ENCODE assay signal across 8 cellular contexts in genomic region chr10:97914837-97915211, GRCh38.
DNase-seq lines count a peak whose midpoint lies in the region; ATAC-seq and TF ChIP-seq lines count a peak whose summit lies in the region.

No MANE protein-coding gene starts in this region.

- no peak overlapping the region for H3K4me3 Mint-ChIP-seq in activated CD4-positive, alpha-beta memory T cell treated with anti-CD3 and anti-CD28 coated beads for 36 hours

- peaks cover 8% of the 10 kb centered on the region for H3K27me3 ChIP-seq in lower lobe of right lung (ENCODE audit: low read depth)

- peaks cover 16% of the 10 kb centered on the region for H3K4me1 ChIP-seq in lower lobe of right lung

- no peak overlapping the region for H3K27ac ChIP-seq in lower lobe of right lung

- ATAC-seq in HG03066 (IDR thresholded peaks at IDR 0.05; ENCODE audit: low read depth, unreplicated experiment) = peak; percentile 66
- ATAC-seq in lower lobe of right lung = peak; percentile 89 to 91
- ATAC-seq in GM19455 (IDR thresholded peaks at IDR 0.05; ENCODE audit: unreplicated experiment) = no peak

- POLR2A ChIA-PET in activated CD4-positive, alpha-beta memory T cell treated with anti-CD3 and anti-CD28 coated beads for 36 hours (lab: Charles Lee) = no interaction called here

- H3K4me3 ChIP-seq in GM12864 (ENCODE audit: low read depth, low read length) = no peak overlapping the region
- H3K4me3 ChIP-seq in lower lobe of right lung = no peak overlapping the region

- H3K36me3 Mint-ChIP-seq in activated CD4-positive, alpha-beta memory T cell treated with anti-CD3 and anti-CD28 coated beads for 36 hours = no peaks in the 10 kb centered on the region

- intact Hi-C loops in activated CD4-positive, alpha-beta memory T cell treated with anti-CD3 and anti-CD28 coated beads for 36 hours (cut with micrococcal nuclease) = loop anchor here (1.0 to 5.0 kb wide), 3 partner anchors 112 to 130 kb away; no protein-coding TSS in a partner anchor
- intact Hi-C loops in lower lobe of right lung (cut with DNase I) = no loop called here

- H3K27me3 Mint-ChIP-seq in activated CD4-positive, alpha-beta memory T cell treated with anti-CD3 and anti-CD28 coated beads for 36 hours = peaks cover 6% of the 10 kb centered on the region

- CTCF ChIA-PET in activated CD4-positive, alpha-beta memory T cell treated with anti-CD3 and anti-CD28 coated beads for 36 hours (lab: Charles Lee) = interaction anchor here (0.7 to 6.6 kb wide), 31 partner anchors 8 to 1332 kb away, joined by 3 to 229 read pairs (median 3); no protein-coding TSS in a partner anchor

- TF ChIP-seq CTCF in GM12864 (IDR thresholded peaks at IDR 0.05; ENCODE audit: low read depth, low read length, missing control alignments) (peak; percentile 90), lower lobe of right lung (IDR thresholded peaks at IDR 0.05) (peak; percentile 91)

- H3K9me3 Mint-ChIP-seq in activated CD4-positive, alpha-beta memory T cell treated with anti-CD3 and anti-CD28 coated beads for 36 hours = no peaks in the 10 kb centered on the region

- H3K9me3 ChIP-seq in lower lobe of right lung = no peaks in the 10 kb centered on the region

- no peaks in the 10 kb centered on the region for H3K36me3 ChIP-seq in lower lobe of right lung

- peaks cover 7% of the 10 kb centered on the region for H3K4me1 Mint-ChIP-seq in activated CD4-positive, alpha-beta memory T cell treated with anti-CD3 and anti-CD28 coated beads for 36 hours (ENCODE audit: low read depth)

- no peak overlapping the region for H3K27ac Mint-ChIP-seq in activated CD4-positive, alpha-beta memory T cell treated with anti-CD3 and anti-CD28 coated beads for 36 hours

- no peak for DNase-seq in GM12864 (ENCODE audit: low read depth)
- DNase-seq in NCI-H526 treated with DMSO at 0.1 percent for 48 hours (lab: John Stamatoyannopoulos, UW) = peak; percentile 23
- DNase-seq in activated CD4-positive, alpha-beta memory T cell treated with anti-CD3 and anti-CD28 coated beads for 36 hours = peak; percentile 85
- peak; percentile 14 to 63 for DNase-seq in dermis microvascular lymphatic vessel endothelial cell (ENCODE audit: low read depth in 2 of 2)
- DNase-seq in lower lobe of right lung = peak; percentile 89
- peak; percentile 52 for DNase-seq in stimulated activated CD8-positive, alpha-beta memory T cell treated with anti-CD3 and anti-CD28 coated beads, Interleukin-12 subunit alpha, Interleukin-12 subunit beta, amount 100 ng/mL, for 24 hours (ENCODE audit: extremely low read depth)
